1 cellular context compared by ENCODE assay signal in the genomic region with DNA sequence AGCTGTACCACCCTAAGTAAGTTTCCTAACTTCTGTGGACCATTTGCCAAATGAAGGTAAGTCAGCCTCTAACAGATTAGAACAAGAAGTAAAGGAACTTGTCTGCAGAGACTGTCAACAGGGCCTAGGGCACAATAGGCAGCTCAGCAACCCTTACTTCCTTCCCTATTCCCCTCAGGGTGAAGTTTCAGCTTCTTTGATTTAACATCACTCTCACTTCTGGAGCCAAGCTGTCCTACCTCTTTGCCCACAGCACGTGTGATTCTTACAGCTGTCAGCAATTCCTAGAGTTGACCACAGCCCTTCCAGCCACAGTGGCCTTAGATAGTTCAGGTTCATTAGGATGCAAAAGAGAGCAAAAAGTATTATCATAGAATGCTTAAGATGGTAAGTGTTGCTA.
A peak's percentile ranks its signal among the peaks of the same experiment; 100 is the strongest.
TF ChIP-seq lines count a peak whose summit lies in the region.

No MANE protein-coding gene starts in this region.

TF ChIP-seq in GM12878, 131 proteins besides CTCF, POLR2A, EP300 and RAD21:
- TF ChIP-seq, protein P1, sequence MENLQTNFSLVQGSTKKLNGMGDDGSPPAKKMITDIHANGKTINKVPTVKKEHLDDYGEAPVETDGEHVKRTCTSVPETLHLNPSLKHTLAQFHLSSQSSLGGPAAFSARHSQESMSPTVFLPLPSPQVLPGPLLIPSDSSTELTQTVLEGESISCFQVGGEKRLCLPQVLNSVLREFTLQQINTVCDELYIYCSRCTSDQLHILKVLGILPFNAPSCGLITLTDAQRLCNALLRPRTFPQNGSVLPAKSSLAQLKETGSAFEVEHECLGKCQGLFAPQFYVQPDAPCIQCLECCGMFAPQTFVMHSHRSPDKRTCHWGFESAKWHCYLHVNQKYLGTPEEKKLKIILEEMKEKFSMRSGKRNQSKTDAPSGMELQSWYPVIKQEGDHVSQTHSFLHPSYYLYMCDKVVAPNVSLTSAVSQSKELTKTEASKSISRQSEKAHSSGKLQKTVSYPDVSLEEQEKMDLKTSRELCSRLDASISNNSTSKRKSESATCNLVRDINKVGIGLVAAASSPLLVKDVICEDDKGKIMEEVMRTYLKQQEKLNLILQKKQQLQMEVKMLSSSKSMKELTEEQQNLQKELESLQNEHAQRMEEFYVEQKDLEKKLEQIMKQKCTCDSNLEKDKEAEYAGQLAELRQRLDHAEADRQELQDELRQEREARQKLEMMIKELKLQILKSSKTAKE (IDR thresholded peaks at IDR 0.05; ENCODE audit: low read depth, poor library complexity, severe bottlenecking), result no peak
- TF ChIP-seq SRF (IDR thresholded peaks at IDR 0.05; ENCODE audit: low read depth in 2 of 2, low read length in 2 of 2) (no peak), BHLHE40 (IDR thresholded peaks at IDR 0.05; ENCODE audit: borderline replicate concordance in 1 of 2, low read depth in 2 of 2, low read length in 1 of 2) (peak; percentile 55 to 69; a peak in 3 of 4 replicates), HDAC2 (IDR thresholded peaks at IDR 0.05) (no peak), IKZF2 (IDR thresholded peaks at IDR 0.05) (no peak), RBBP5 (conservative IDR thresholded peaks at IDR 0.05) (no peak), MYC (IDR thresholded peaks at IDR 0.05; ENCODE audit: insufficient read depth, insufficient read length, insufficient replicate concordance, low read length, severe bottlenecking) (no peak), STAT1 (conservative IDR thresholded peaks at IDR 0.05) (no peak), RUNX3 (IDR thresholded peaks at IDR 0.05; ENCODE audit: low read length) (peak; percentile 45; the same call in 1 of the 2 replicates), BMI1 (IDR thresholded peaks at IDR 0.05; ENCODE audit: borderline replicate concordance) (no peak), ZBTB11 (CRISPR knock-in tag; IDR thresholded peaks at IDR 0.05) (no peak), BRCA1 (IDR thresholded peaks at IDR 0.05; ENCODE audit: low read depth, low read length) (no peak), NFYA (IDR thresholded peaks at IDR 0.05; ENCODE audit: borderline replicate concordance, low read depth, low read length) (no peak)
TF ChIP-seq in GM12878: peak in this region for 2.
